21 cellular contexts compared by ENCODE assay signal in the genomic region with DNA sequence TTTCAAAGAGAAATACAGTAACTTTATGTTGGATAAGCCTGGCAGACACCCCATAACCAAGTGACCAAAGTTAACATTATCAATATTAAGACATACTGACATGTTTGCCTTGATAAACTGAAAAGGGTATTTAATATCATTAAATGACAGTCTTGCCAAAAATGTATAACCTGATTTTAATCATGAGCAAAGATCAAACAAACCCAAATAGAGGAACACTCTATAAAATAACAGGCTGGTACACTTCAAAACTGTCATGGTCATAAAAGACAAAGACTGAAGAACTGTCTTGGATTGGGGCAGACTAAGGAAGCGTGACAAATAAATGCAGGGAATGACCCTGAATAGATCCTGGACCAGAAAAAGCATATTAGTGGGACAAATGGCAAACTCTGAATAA.
DNase-seq lines count a peak whose midpoint lies in the region; ATAC-seq, FAIRE-seq and TF ChIP-seq lines count a peak whose summit lies in the region.
"Had no signal": no experiment of that assay in that cellular context is flagged by ENCODE, and none has a peak within 500 bp of the region (broad histone marks: within the 10 kb centered on the region; RNA-seq: fewer than 3 reads in every experiment).

No MANE protein-coding gene starts in this region.

- ATAC-seq in A549 (no peak), left ventricle myocardium superior (no peak)
- ATAC-seq: CD8-positive, alpha-beta T cell had no signal

- H3K4me2 ChIP-seq in A549: no peak overlapping the region
- H3K4me2 ChIP-seq: BLaER1 treated with 17β-estradiol and CSF1 and Interleukin-3, amounts not matched to agents 10 nM and 100 nM had no signal

- H3K4me3 ChIP-seq in A549: no peak overlapping the region
- H3K4me3 ChIP-seq in LNCaP clone FGC (ENCODE audit: low read depth, low read length): no peak overlapping the region
- H3K4me3 ChIP-seq: BLaER1 treated with 17β-estradiol and CSF1 and Interleukin-3, amounts not matched to agents 10 nM and 100 nM had no signal

- intact Hi-C loops in left ventricle myocardium superior (cut with micrococcal nuclease): no loop called here

- 58% methylated on average over 1 of the region's 1 CpG for WGBS in A549 (ENCODE audit: missing lambda C conversion rate)

- CTCF ChIA-PET in A549 (lab: Yijun Ruan, JAX): no interaction called here

- POLR2A ChIA-PET in A549 (lab: Yijun Ruan, JAX): no interaction called here

- TF ChIP-seq RAD21 in A549 (conservative IDR thresholded peaks at IDR 0.05 in 1 of 2, IDR thresholded peaks at IDR 0.05 in 1 of 2): no peak

- FAIRE-seq in A549 (lab: Jason Lieb, UNC): peak; percentile 36
- FAIRE-seq: A204.1, D721Med, G401.6, GM12891, GM19239 had no signal

- peaks cover 7% of the 10 kb centered on the region; the same call in 2 of the 3 replicates for H3K4me1 ChIP-seq in A549
- H3K4me1 ChIP-seq: BLaER1 treated with 17β-estradiol and CSF1 and Interleukin-3, amounts not matched to agents 10 nM and 100 nM; Caco-2 had no signal

- TF ChIP-seq POLR2A in A549 (IDR thresholded peaks at IDR 0.05; ENCODE audit: low read length): no peak

- TF ChIP-seq CTCF in A549 (IDR thresholded peaks at IDR 0.05) (no peak), LNCaP clone FGC (IDR thresholded peaks at IDR 0.05; ENCODE audit: control insufficient read depth, extremely low read depth, insufficient read depth) (no peak)

- peaks cover 13% of the 10 kb centered on the region; the same call in 1 of the 3 replicates for H3K9me3 ChIP-seq in A549
- H3K9me3 ChIP-seq: Caco-2 had no signal

- no peak for TF ChIP-seq EP300 in A549 (IDR thresholded peaks at IDR 0.05)

- DNase-seq in A549 (ENCODE audit: low read depth in 1 of 2, low spot score in 1 of 2) (no peak), LNCaP clone FGC (ENCODE audit: low read depth) (peak; percentile 85), NCI-H2029 treated with DMSO at 0.1 percent for 48 hours (lab: John Stamatoyannopoulos, UW) (peak; percentile 45), left ventricle myocardium superior (no peak), ecto neural progenitor cell (ENCODE audit: low spot score) (no peak)
- no peak for DNase-seq in activated naive CD4-positive, alpha-beta T cell treated with Interleukin-2 at 50 U/mL for 16 hours
- DNase-seq: 8988T; AML-193; Caco-2; Calu3; CD4-positive, alpha-beta T cell; CD8-positive, alpha-beta T cell; DMS79 treated with DMSO at 0.1 percent for 48 hours; GF-D8 had no signal

- no peak overlapping the region for H3K27ac ChIP-seq in A549
- H3K27ac ChIP-seq: BLaER1 treated with 17β-estradiol and CSF1 and Interleukin-3, amounts not matched to agents 10 nM and 100 nM; C4-2B had no signal

TF ChIP-seq in A549, 52 proteins besides CTCF, POLR2A, EP300 and RAD21:
- TF ChIP-seq CHD2 (IDR thresholded peaks at IDR 0.05; ENCODE audit: low read length, partially characterized antibody) (no peak), FOSL2 (IDR thresholded peaks at IDR 0.05) (no peak), FOSL2 (CRISPR knock-in tag; IDR thresholded peaks at IDR 0.05) (no peak), TFCP2L1 (CRISPR knock-in tag; IDR thresholded peaks at IDR 0.05) (no peak)
- TF ChIP-seq, protein P1, sequence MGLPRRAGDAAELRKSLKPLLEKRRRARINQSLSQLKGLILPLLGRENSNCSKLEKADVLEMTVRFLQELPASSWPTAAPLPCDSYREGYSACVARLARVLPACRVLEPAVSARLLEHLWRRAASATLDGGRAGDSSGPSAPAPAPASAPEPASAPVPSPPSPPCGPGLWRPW (IDR thresholded peaks at IDR 0.05): no peak
TF ChIP-seq in A549: peak in this region for 0.

Comparison
In these comparisons a context has a peak if more than half of its experiments do, and no peak if none do; other contexts are left out.
1. DNase-seq: peak in LNCaP clone FGC (single experiment) and NCI-H2029 treated with DMSO at 0.1 percent for 48 hours (single experiment); none in A549 (0 of 2), left ventricle myocardium superior (single experiment), activated naive CD4-positive, alpha-beta T cell treated with Interleukin-2 at 50 U/mL for 16 hours (single experiment) and ecto neural progenitor cell (single experiment).